8 cellular contexts compared by ENCODE assay signal in genomic region chr12:118103601-118104382, GRCh38. TPM values are rescaled to one million over a fixed set of nuclear protein-coding genes. Genes with fewer than 3 reads are reported as not detected.
DNase-seq lines count a peak whose midpoint lies in the region; ATAC-seq and TF ChIP-seq lines count a peak whose summit lies in the region.

Gene VSIG10 (minus strand): TSS chr12:118104011. CDS start chr12:118103671, 340 bp downstream.

- H3K9me3 Mint-ChIP-seq in activated T-cell treated with anti-CD3 and anti-CD28 coated beads, Interleukin-2, amount 50 U/mL, for 4 hours = no peaks in the 10 kb centered on the region

- peak within 1 kb of the TSS; percentile 92 for H3K4me2 ChIP-seq in fibroblast of lung (ENCODE audit: extremely low read depth, insufficient read depth, low read length)

- H3K4me1 ChIP-seq in fibroblast of lung (ENCODE audit: control insufficient read depth, extremely low read depth, insufficient read depth, low read length) (peaks cover 2% of the 10 kb centered on the region), mucosa of rectum (ENCODE audit: control insufficient read depth in 2 of 2, insufficient read depth in 2 of 2, low read length in 2 of 2) (peaks cover 15 to 22% of the 10 kb centered on the region in 2 donors), thoracic aorta (ENCODE audit: control insufficient read depth in 1 of 2, low read depth in 2 of 2) (peaks cover 3 to 6% of the 10 kb centered on the region in 2 donors)

- H3K4me3 ChIP-seq in H7 (ENCODE audit: insufficient read depth, low read depth, low read length) = peak within 1 kb of the TSS; percentile 96
- H3K4me3 ChIP-seq in fibroblast of lung (replicated peaks in 1 of 4; ENCODE audit: control extremely low read depth in 1 of 4, insufficient read depth in 1 of 4, low read depth in 3 of 4, low read length in 4 of 4) = peak within 1 kb of the TSS; percentile 68 to 78 (median 74)
- peak within 1 kb of the TSS; percentile 72 to 81 for H3K4me3 ChIP-seq in mucosa of rectum (ENCODE audit: low read length in 2 of 2)
- H3K4me3 ChIP-seq in thoracic aorta = peak within 1 kb of the TSS; percentile 83

- H3K36me3 ChIP-seq in H7 (replicated peaks; ENCODE audit: control insufficient read depth, insufficient read depth, low read length) (peaks cover 1% of the 10 kb centered on the region), fibroblast of lung (ENCODE audit: control insufficient read depth, insufficient read depth, low read length) (no peaks in the 10 kb centered on the region), mucosa of rectum (ENCODE audit: control insufficient read depth in 2 of 2, insufficient read depth in 2 of 2, low read length in 2 of 2) (no peaks in the 10 kb centered on the region), thoracic aorta (no peaks in the 10 kb centered on the region)

- H4K20me1 ChIP-seq in fibroblast of lung (ENCODE audit: control insufficient read depth, extremely low read depth, insufficient read depth, low read length) = no peaks in the 10 kb centered on the region

- H3K9ac ChIP-seq in fibroblast of lung (ENCODE audit: insufficient read depth, low read length) (peak within 1 kb of the TSS; percentile 77), mucosa of rectum (ENCODE audit: low read depth in 1 of 2, low read length in 2 of 2) (peak within 1 kb of the TSS; percentile 80 to 83)

- no peaks in the 10 kb centered on the region for H3K36me3 Mint-ChIP-seq in activated T-cell treated with anti-CD3 and anti-CD28 coated beads, Interleukin-2, amount 50 U/mL, for 4 hours (ENCODE audit: insufficient read depth)

- peaks cover 26% of the 10 kb centered on the region for H3K27me3 Mint-ChIP-seq in activated T-cell treated with anti-CD3 and anti-CD28 coated beads, Interleukin-2, amount 50 U/mL, for 4 hours (ENCODE audit: low read depth)

- H2AFZ ChIP-seq in fibroblast of lung (ENCODE audit: low read length) = peak within 1 kb of the TSS; percentile 82

- H3K4me3 Mint-ChIP-seq in activated T-cell treated with anti-CD3 and anti-CD28 coated beads, Interleukin-2, amount 50 U/mL, for 4 hours = peak within 1 kb of the TSS; percentile 85

- H3K27ac ChIP-seq in fibroblast of lung (ENCODE audit: insufficient read depth, low read length) (peak within 1 kb of the TSS; percentile 38), mucosa of rectum (ENCODE audit: low read depth in 2 of 2, low read length in 2 of 2) (peak within 1 kb of the TSS; percentile 90 to 93), thoracic aorta (peak within 1 kb of the TSS; percentile 37 to 60)

- peaks cover 8% of the 10 kb centered on the region for H3K4me1 Mint-ChIP-seq in activated T-cell treated with anti-CD3 and anti-CD28 coated beads, Interleukin-2, amount 50 U/mL, for 4 hours (ENCODE audit: low read depth)

- H3K79me2 ChIP-seq in fibroblast of lung (ENCODE audit: control insufficient read depth, insufficient read depth, low read length) = no peaks in the 10 kb centered on the region

- H3K9me3 ChIP-seq in fibroblast of lung (ENCODE audit: control insufficient read depth, insufficient read depth, low read depth, low read length) (no peaks in the 10 kb centered on the region), mucosa of rectum (ENCODE audit: control insufficient read depth in 2 of 2, low read length in 2 of 2) (no peaks in the 10 kb centered on the region), thoracic aorta (no peaks in the 10 kb centered on the region)

- H3K27me3 ChIP-seq in H7 (ENCODE audit: control insufficient read depth, insufficient read depth, low read length) (no peaks in the 10 kb centered on the region), fibroblast of lung (ENCODE audit: control insufficient read depth, insufficient read depth, low read length) (no peaks in the 10 kb centered on the region), mucosa of rectum (ENCODE audit: control insufficient read depth in 2 of 2, insufficient read depth in 2 of 2, low read length in 2 of 2) (no peaks in the 10 kb centered on the region), thoracic aorta (replicated peaks; ENCODE audit: insufficient read depth) (no peaks in the 10 kb centered on the region)

- peak; percentile 70 to 76 for ATAC-seq in activated T-cell treated with anti-CD3 and anti-CD28 coated beads, Interleukin-2, amount 50 U/mL, for 4 hours
- ATAC-seq in thoracic aorta (ENCODE audit: insufficient number of reproducible peaks, low FRiP score, low read depth) = peak; percentile 61

- TF ChIP-seq CTCF in fibroblast of lung (conservative IDR thresholded peaks at IDR 0.05 in 1 of 2, IDR thresholded peaks at IDR 0.05 in 1 of 2; ENCODE audit: low read depth in 1 of 2, low read length in 2 of 2) (no peak), thoracic aorta (IDR thresholded peaks at IDR 0.05) (no peak)

- DNase-seq in COLO668 (lab: John Stamatoyannopoulos, UW; ENCODE audit: unreplicated experiment) (peak; percentile 84), H7 (peak; percentile 94), NCI-H460 (ENCODE audit: extremely low read depth, low read depth) (peak; percentile 41), fibroblast of lung (ENCODE audit: low read depth in 2 of 2) (peak; percentile 57 to 71), thoracic aorta (ENCODE audit: low spot score) (no peak)
- DNase-seq in activated T-cell treated with anti-CD3 and anti-CD28 coated beads, Interleukin-2, amount 50 U/mL, for 4 hours = no peak
- DNase-seq in NK-92 treated with Interleukin-12 subunit alpha and Interleukin-12 subunit beta, amount 100 ng/mL, for 24 hours (lab: John Stamatoyannopoulos, UW) = no peak

RNA-seq across cellular contexts. Expression of gene VSIG10, which starts in this region (rescaled TPM):
- 33.7 and 36.1 TPM in 2 replicates for total RNA-seq in H7 (2014; rRNA removed; shearing (Covaris generic))
- total RNA-seq in NCI-H460 (2014; rRNA removed; shearing (Covaris generic)) = 14.1 and 20.4 TPM in 2 replicates
- 21.1 and 22.4 TPM in 2 replicates for polyA plus RNA-seq in NCI-H460 (2014; cell fraction: nucleus; rRNA removed)
- total RNA-seq in activated T-cell treated with anti-CD3 and anti-CD28 coated beads, Interleukin-2, amount 50 U/mL, for 4 hours = 1 to 10 TPM; 3.6 to 4.3 (median 3.6) TPM
- 26.5 and 31.7 TPM in 2 replicates for total RNA-seq in fibroblast of lung
- 9.1 and 12.8 TPM in 2 replicates for polyA plus RNA-seq in fibroblast of lung
- polyA plus RNA-seq in fibroblast of lung (2012) = 8.9 and 14.3 TPM in 2 replicates
- 42.9 and 47.3 TPM in 2 replicates for polyA minus RNA-seq in fibroblast of lung (ENCODE audit: low replicate concordance)
- 10 to 100 TPM; 13.0 to 21.9 TPM for total RNA-seq in thoracic aorta

Comparison
In these comparisons a context has a peak if more than half of its experiments do, and no peak if none do; other contexts are left out.
1. DNase-seq: peak in COLO668 (single experiment), H7 (single experiment), NCI-H460 (single experiment) and fibroblast of lung (2 of 2); none in activated T-cell treated with anti-CD3 and anti-CD28 coated beads, Interleukin-2, amount 50 U/mL, for 4 hours (single experiment), thoracic aorta (single experiment) and NK-92 treated with Interleukin-12 subunit alpha and Interleukin-12 subunit beta, amount 100 ng/mL, for 24 hours (single experiment).
2. H3K27ac ChIP-seq: peak in every context shown above with its lines; median percentile 92 in mucosa of rectum; 48 in thoracic aorta; 38 in fibroblast of lung.
3. Peak in every context shown above with its lines, with median percentiles within 50 percentile points of each other: H3K4me3 ChIP-seq.